In the genomic region with DNA sequence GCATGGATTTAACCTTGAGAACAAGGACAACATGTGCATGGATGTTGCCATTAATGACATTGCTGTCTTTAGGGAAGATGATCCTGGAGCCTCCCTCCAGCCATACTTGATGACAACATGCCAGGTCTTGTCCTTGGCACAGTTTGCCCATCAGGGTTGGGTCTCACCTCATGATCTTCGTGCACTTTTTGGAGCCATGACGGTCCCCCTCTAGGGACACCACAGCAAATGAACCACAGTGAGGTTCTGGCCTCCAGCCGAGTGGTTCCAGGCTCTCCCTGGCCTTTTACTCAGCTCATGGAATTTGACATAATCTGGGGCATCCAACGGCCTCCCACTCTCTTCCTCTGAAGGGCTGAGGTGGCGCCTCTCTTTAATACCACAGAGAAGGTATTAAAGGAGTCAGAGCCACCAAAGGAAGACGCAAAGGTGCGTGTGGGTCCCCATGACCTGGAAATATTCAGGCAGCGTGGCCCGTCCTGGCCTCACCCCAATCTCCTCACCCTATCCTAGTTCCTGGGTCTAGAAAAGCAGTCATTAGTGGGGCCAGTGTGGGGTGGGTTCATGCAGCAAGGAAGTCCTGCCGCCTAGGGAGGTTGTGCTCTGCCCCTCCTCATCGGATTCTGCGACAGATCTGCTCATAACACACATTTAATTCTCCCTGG, we compare ENCODE assay signal across 9 cellular contexts.
"Had no signal": no experiment of that assay in that cellular context is flagged by ENCODE, and none has a peak within 500 bp of the region (broad histone marks: within the 10 kb centered on the region; RNA-seq: fewer than 3 reads in every experiment).

No MANE protein-coding gene starts in this region.

- H2AFZ ChIP-seq: GM23248 had no signal

- H3K27ac ChIP-seq: GM23248, HL-60 had no signal

- FAIRE-seq: HepG2 had no signal

- H3K9ac ChIP-seq: GM23248 had no signal

- H3K36me3 ChIP-seq: HAP-1 had no signal

- H3K36me3 Mint-ChIP-seq: IgD-negative memory B cell had no signal

- ATAC-seq: HCT116, HepG2 had no signal

- H3K27ac Mint-ChIP-seq: HFFc6, IgD-negative memory B cell had no signal

- H3K9me3 Mint-ChIP-seq: HFFc6 had no signal

- H3K4me1 ChIP-seq: HAP-1 had no signal

- DNase-seq: GM23248, GOT3, H7, HFFc6 had no signal

- H3K4me1 Mint-ChIP-seq: IgD-negative memory B cell had no signal

- H3K4me3 ChIP-seq: GM23248, HAP-1 had no signal

- H3K27me3 Mint-ChIP-seq: IgD-negative memory B cell had no signal

- H3K4me3 Mint-ChIP-seq: HFFc6, IgD-negative memory B cell had no signal

- H3K9me3 ChIP-seq: HAP-1 had no signal
